28 cellular contexts compared by ENCODE assay signal in the genomic region with DNA sequence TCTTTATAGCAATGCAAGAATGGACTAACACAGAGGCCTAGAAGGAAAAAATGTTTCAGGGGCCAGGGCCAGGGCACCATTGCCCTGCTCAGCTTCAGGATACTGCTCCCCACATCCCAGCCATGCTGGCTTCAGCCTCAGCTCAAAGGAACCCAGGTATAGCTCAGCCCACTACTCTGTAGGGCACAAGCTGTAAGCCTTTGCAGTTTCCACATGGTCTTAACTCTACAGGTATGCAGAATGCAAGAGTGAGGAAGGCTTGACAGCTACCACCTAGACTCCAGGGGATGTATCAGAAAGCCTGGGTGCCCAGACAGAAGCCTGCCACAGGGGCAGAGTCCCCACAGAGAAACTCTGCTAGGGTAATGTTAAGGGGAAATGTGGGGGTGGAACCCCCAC. TPM values are rescaled to one million over a fixed set of nuclear protein-coding genes. Genes with fewer than 3 reads are reported as not detected.
"Had no signal": no experiment of that assay in that cellular context is flagged by ENCODE, and none has a peak within 500 bp of the region (broad histone marks: within the 10 kb centered on the region; RNA-seq: fewer than 3 reads in every experiment).

No MANE protein-coding gene starts in this region.

- H3K9me3 ChIP-seq: colonic mucosa, esophagus muscularis mucosa, heart right ventricle, mucosa of descending colon, right lobe of liver, tibial artery had no signal

- H3K4me3 ChIP-seq: colonic mucosa, esophagus muscularis mucosa, heart right ventricle, mucosa of descending colon, right lobe of liver, tibial artery had no signal

- H3K9ac ChIP-seq: parathyroid adenoma had no signal

- H3K4me1 Mint-ChIP-seq: central memory CD8-positive, alpha-beta T cell; mesothelial cell of epicardium; naive B cell; neural crest cell had no signal

- FAIRE-seq: endothelial cell of umbilical vein, keratinocyte, small intestine had no signal

- H3K4me3 Mint-ChIP-seq: central memory CD8-positive, alpha-beta T cell; dendritic cell treated with granulocyte-macrophage colony-stimulating factor and Interleukin-4, amounts not matched to agents 40 ng/mL and 50 ng/mL, for 4 days; mesothelial cell of epicardium; naive B cell; natural killer cell treated with Interleukin-12 subunit alpha and Interleukin-12 subunit beta and Interleukin-15 and Interleukin-18, amount 100 ng/mL, for 72 hours; neural crest cell; stimulated activated naive CD8-positive, alpha-beta T cell treated with anti-CD3 and anti-CD28 coated beads, Interleukin-15, Interleukin-2, amounts not matched to agents 100 ng/mL and 50 ng/mL, for 24 hours; type B pancreatic cell had no signal

- H3K27ac Mint-ChIP-seq: dendritic cell treated with granulocyte-macrophage colony-stimulating factor and Interleukin-4, amounts not matched to agents 40 ng/mL and 50 ng/mL, for 4 days; mesothelial cell of epicardium; natural killer cell treated with Interleukin-12 subunit alpha and Interleukin-12 subunit beta and Interleukin-15 and Interleukin-18, amount 100 ng/mL, for 72 hours; progenitor cell of endocrine pancreas; stimulated activated naive CD8-positive, alpha-beta T cell treated with anti-CD3 and anti-CD28 coated beads, Interleukin-15, Interleukin-2, amounts not matched to agents 100 ng/mL and 50 ng/mL, for 24 hours; type B pancreatic cell had no signal

- ATAC-seq: heart right ventricle, left lobe of liver, mucosa of descending colon, right lobe of liver had no signal

- H3K4me1 ChIP-seq: colonic mucosa, esophagus muscularis mucosa, heart right ventricle, parathyroid adenoma, right lobe of liver, tibial artery had no signal

- H3K9me3 Mint-ChIP-seq: central memory CD8-positive, alpha-beta T cell; dendritic cell treated with granulocyte-macrophage colony-stimulating factor and Interleukin-4, amounts not matched to agents 40 ng/mL and 50 ng/mL, for 4 days; natural killer cell treated with Interleukin-12 subunit alpha and Interleukin-12 subunit beta and Interleukin-15 and Interleukin-18, amount 100 ng/mL, for 72 hours; neural crest cell; stimulated activated naive CD8-positive, alpha-beta T cell treated with anti-CD3 and anti-CD28 coated beads, Interleukin-15, Interleukin-2, amounts not matched to agents 100 ng/mL and 50 ng/mL, for 24 hours; type B pancreatic cell had no signal

- H3K36me3 Mint-ChIP-seq: mesothelial cell of epicardium; natural killer cell treated with Interleukin-12 subunit alpha and Interleukin-12 subunit beta and Interleukin-15 and Interleukin-18, amount 100 ng/mL, for 72 hours; type B pancreatic cell had no signal

- H3K36me3 ChIP-seq: colonic mucosa, esophagus muscularis mucosa, heart right ventricle, right lobe of liver, tibial artery had no signal

- H3K27ac ChIP-seq: colonic mucosa, esophagus muscularis mucosa, heart right ventricle, parathyroid adenoma, right lobe of liver, tibial artery had no signal

- DNase-seq: colonic mucosa; effector CD8-positive, alpha-beta T cell; foreskin melanocyte; glutamatergic neuron; heart right ventricle; hippocampal formation; mesenchymal stem cell; mucosa of descending colon; naive B cell; right lobe of liver; small intestine; stimulated activated CD4-positive, alpha-beta T cell treated with anti-CD3 and anti-CD28 coated beads, Interleukin-1b, Interleukin-23, amount 100 ng/mL, for 48 hours; stimulated activated CD4-positive, alpha-beta T cell treated with anti-CD3 and anti-CD28 coated beads, Interleukin-4, amount 100 ng/mL, for 1 hour; stimulated activated CD8-positive, alpha-beta memory T cell treated with anti-CD3 and anti-CD28 coated beads, Interleukin-4, amount 100 ng/mL, for 48 hours; tibial artery had no signal

- H3K27me3 ChIP-seq: colonic mucosa, esophagus muscularis mucosa, heart right ventricle, right lobe of liver, tibial artery had no signal

- H3K27me3 Mint-ChIP-seq: central memory CD8-positive, alpha-beta T cell; progenitor cell of endocrine pancreas had no signal

RNA-seq across cellular contexts. Expression of a gene that starts 46.6 kb away (rescaled TPM):
- total RNA-seq: left lobe of liver had no signal
